5 cellular contexts compared by ENCODE assay signal in genomic region chr17:39902027-39902426, GRCh38. TPM values are rescaled to one million over a fixed set of nuclear protein-coding genes. Genes with fewer than 3 reads are reported as not detected.
"Had no signal": no experiment of that assay in that cellular context is flagged by ENCODE, and none has a peak within 500 bp of the region (broad histone marks: within the 10 kb centered on the region; RNA-seq: fewer than 3 reads in every experiment).

No MANE protein-coding gene starts in this region.

RNA-seq across cellular contexts. Expression of gene LRRC3C, which starts 25.5 kb away (rescaled TPM):
- total RNA-seq: HT-29, HT1080, IMR-90, K562 had no signal
- polyA plus RNA-seq: IgD-negative memory B cell, IMR-90, K562 had no signal

RNA-seq across cellular contexts. Expression of gene ZPBP2, which starts 34.0 kb away (rescaled TPM):
- total RNA-seq: HT-29, HT1080, IMR-90, K562 had no signal
- polyA plus RNA-seq: IMR-90, K562 had no signal

RNA-seq across cellular contexts. Expression of gene IKZF3, which starts 37.9 kb away (rescaled TPM):
- total RNA-seq: HT1080, IMR-90 had no signal
- polyA plus RNA-seq: IMR-90 had no signal
